ENCODE assay signal across 16 cellular contexts in the genomic region with DNA sequence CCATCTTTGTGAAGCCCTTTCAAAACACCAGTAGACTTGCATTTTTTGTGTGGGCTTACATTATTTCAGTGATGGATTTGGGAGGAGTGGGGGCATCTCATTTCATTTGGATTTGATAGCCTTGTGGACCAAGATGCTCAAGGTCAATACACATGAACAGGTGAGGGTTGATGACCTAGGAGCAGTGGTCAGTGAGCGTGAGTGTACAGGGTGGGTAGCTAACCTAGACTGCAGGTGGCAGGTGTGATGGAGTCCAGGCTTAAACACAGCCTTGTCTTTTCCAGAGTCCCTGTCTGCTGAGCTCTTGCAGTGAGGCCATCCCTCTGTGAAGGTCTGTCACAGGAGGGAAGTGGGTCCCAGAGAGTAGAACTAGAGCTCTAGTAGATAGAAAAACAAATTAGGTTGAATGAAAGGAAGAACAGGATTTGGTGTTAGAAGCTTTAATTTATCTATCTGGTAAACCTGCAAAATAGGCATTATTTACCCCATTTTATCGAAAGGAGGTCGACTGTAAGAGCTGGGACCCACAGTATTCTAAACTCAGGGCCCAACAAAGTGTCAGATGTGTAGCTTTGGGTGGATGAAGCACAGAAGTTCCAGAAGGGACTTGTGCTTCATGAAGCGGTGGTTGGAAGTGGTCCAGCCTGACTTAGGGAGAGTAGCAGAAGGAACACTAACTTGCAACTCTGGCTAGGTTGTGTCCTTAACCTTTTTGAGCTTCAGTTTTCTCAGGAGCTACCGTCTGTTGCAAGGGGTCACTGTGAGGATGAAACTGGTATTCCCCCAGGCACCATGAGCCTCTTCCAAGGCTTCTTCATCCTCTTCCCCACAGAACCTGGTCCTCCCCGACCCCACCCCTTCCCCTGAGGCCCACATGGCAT. TPM values are rescaled to one million over a fixed set of nuclear protein-coding genes. Genes with fewer than 3 reads are reported as not detected.
DNase-seq lines count a peak whose midpoint lies in the region; ATAC-seq and TF ChIP-seq lines count a peak whose summit lies in the region.
"Had no signal": no experiment of that assay in that cellular context is flagged by ENCODE, and none has a peak within 500 bp of the region (broad histone marks: within the 10 kb centered on the region; RNA-seq: fewer than 3 reads in every experiment).

No MANE protein-coding gene starts in this region.

- H3K27me3 Mint-ChIP-seq in CD4-positive, alpha-beta memory T cell = no peaks in the 10 kb centered on the region
- no peaks in the 10 kb centered on the region for H3K27me3 Mint-ChIP-seq in activated CD4-positive, alpha-beta memory T cell treated with anti-CD3 and anti-CD28 coated beads for 36 hours
- peaks cover 7% of the 10 kb centered on the region for H3K27me3 Mint-ChIP-seq in glutamatergic neuron (ENCODE audit: unreplicated experiment)
- H3K27me3 Mint-ChIP-seq: central memory CD8-positive, alpha-beta T cell had no signal

- no peak for DNase-seq in CD4-positive, alpha-beta memory T cell
- DNase-seq in activated CD4-positive, alpha-beta memory T cell treated with anti-CD3 and anti-CD28 coated beads for 36 hours = no peak
- no peak for DNase-seq in glutamatergic neuron
- DNase-seq in NCI-H510A treated with DMSO at 0.1 percent for 48 hours (lab: John Stamatoyannopoulos, UW) = no peak
- DNase-seq: NCI-H2029 had no signal

- POLR2A ChIA-PET in CD4-positive, alpha-beta memory T cell (lab: Charles Lee; ENCODE audit: partially characterized antibody) = interaction anchor here (0.9 to 3.3 kb wide), 6 partner anchors 16 to 52 kb away, joined by 3 to 70 read pairs (median 4); a partner anchor contains a TSS
- POLR2A ChIA-PET in activated CD4-positive, alpha-beta memory T cell treated with anti-CD3 and anti-CD28 coated beads for 36 hours (lab: Charles Lee) = interaction anchor here (1.0 kb wide), 1 partner anchor 23 kb away, joined by 4 read pairs; no protein-coding TSS in a partner anchor

- H3K9ac ChIP-seq in BLaER1 = no peak overlapping the region

- peaks cover 31 to 55% of the 10 kb centered on the region in 2 donors for H3K36me3 Mint-ChIP-seq in CD4-positive, alpha-beta memory T cell
- peaks cover 27% of the 10 kb centered on the region for H3K36me3 Mint-ChIP-seq in activated CD4-positive, alpha-beta memory T cell treated with anti-CD3 and anti-CD28 coated beads for 36 hours
- H3K36me3 Mint-ChIP-seq in glutamatergic neuron (ENCODE audit: unreplicated experiment) = peaks cover 5% of the 10 kb centered on the region

- TF ChIP-seq CTCF in glutamatergic neuron (IDR thresholded peaks at IDR 0.05; ENCODE audit: partially characterized antibody, unreplicated experiment) = no peak

- H3K4me2 ChIP-seq in BLaER1 = peak overlapping the region; percentile 59
- H3K4me2 ChIP-seq: hepatocyte had no signal

- no peak overlapping the region for H3K4me3 Mint-ChIP-seq in CD4-positive, alpha-beta memory T cell
- no peak overlapping the region for H3K4me3 Mint-ChIP-seq in activated CD4-positive, alpha-beta memory T cell treated with anti-CD3 and anti-CD28 coated beads for 36 hours
- no peak overlapping the region for H3K4me3 Mint-ChIP-seq in glutamatergic neuron (ENCODE audit: unreplicated experiment)
- H3K4me3 Mint-ChIP-seq: central memory CD8-positive, alpha-beta T cell had no signal

- H3K9me3 Mint-ChIP-seq in CD4-positive, alpha-beta memory T cell = peaks cover 0 to 4% (median 0%) of the 10 kb centered on the region in 8 donors
- H3K9me3 Mint-ChIP-seq in activated CD4-positive, alpha-beta memory T cell treated with anti-CD3 and anti-CD28 coated beads for 36 hours = no peaks in the 10 kb centered on the region
- H3K9me3 Mint-ChIP-seq in glutamatergic neuron (ENCODE audit: unreplicated experiment) = peaks cover 13% of the 10 kb centered on the region
- H3K9me3 Mint-ChIP-seq: central memory CD8-positive, alpha-beta T cell; neural crest cell had no signal

- H3K4me1 Mint-ChIP-seq in CD4-positive, alpha-beta memory T cell = peaks cover 0 to 15% (median 7%) of the 10 kb centered on the region in 4 donors
- H3K4me1 Mint-ChIP-seq in activated CD4-positive, alpha-beta memory T cell treated with anti-CD3 and anti-CD28 coated beads for 36 hours (ENCODE audit: low read depth) = no peaks in the 10 kb centered on the region
- H3K4me1 Mint-ChIP-seq in glutamatergic neuron (ENCODE audit: low read depth, unreplicated experiment) = peaks cover 12% of the 10 kb centered on the region

- intact Hi-C loops in CD4-positive, alpha-beta memory T cell (cut with micrococcal nuclease) = loop anchor here (1.0 kb wide), 2 partner anchors 44 to 296 kb away; no protein-coding TSS in a partner anchor
- intact Hi-C loops in activated CD4-positive, alpha-beta memory T cell treated with anti-CD3 and anti-CD28 coated beads for 36 hours (cut with micrococcal nuclease) = loop anchor here (1.0 kb wide), 3 partner anchors 23 to 296 kb away; no protein-coding TSS in a partner anchor

- no peak overlapping the region for H3K4me3 ChIP-seq in BLaER1
- H3K4me3 ChIP-seq in CD4-positive, alpha-beta memory T cell (ENCODE audit: low read length in 2 of 2) = no peak overlapping the region
- H3K4me3 ChIP-seq: HAP-1, hepatocyte had no signal

- peaks cover 48% of the 10 kb centered on the region for H4K20me1 ChIP-seq in BLaER1

- peak overlapping the region; percentile 44 to 80 (median 72) for H3K27ac Mint-ChIP-seq in CD4-positive, alpha-beta memory T cell
- peak overlapping the region; percentile 8 for H3K27ac Mint-ChIP-seq in activated CD4-positive, alpha-beta memory T cell treated with anti-CD3 and anti-CD28 coated beads for 36 hours
- peak overlapping the region; percentile 59 for H3K27ac Mint-ChIP-seq in glutamatergic neuron (ENCODE audit: unreplicated experiment)

- peaks cover 64% of the 10 kb centered on the region for H3K36me3 ChIP-seq in BLaER1
- H3K36me3 ChIP-seq in CD4-positive, alpha-beta memory T cell (ENCODE audit: insufficient read depth, low read length) = peaks cover 34% of the 10 kb centered on the region

- peaks cover 39% of the 10 kb centered on the region for H3K4me1 ChIP-seq in BLaER1
- H3K4me1 ChIP-seq in CD4-positive, alpha-beta memory T cell (ENCODE audit: insufficient read depth, low read length) = peaks cover 4% of the 10 kb centered on the region
- H3K4me1 ChIP-seq: HAP-1 had no signal

- CTCF ChIA-PET in CD4-positive, alpha-beta memory T cell (lab: Charles Lee; ENCODE audit: partially characterized antibody) = interaction anchor here (0.6 to 15.6 kb wide), 35 partner anchors 10 to 299 kb away, joined by 3 to 677 read pairs (median 4); a partner anchor contains a TSS
- CTCF ChIA-PET in activated CD4-positive, alpha-beta memory T cell treated with anti-CD3 and anti-CD28 coated beads for 36 hours (lab: Charles Lee) = interaction anchor here (0.6 to 14.6 kb wide), 30 partner anchors 11 to 296 kb away, joined by 3 to 499 read pairs (median 6); a partner anchor contains a TSS

- H3K27ac ChIP-seq in BLaER1 = peak overlapping the region; percentile 26; the same call in 1 of the 2 replicates
- no peak overlapping the region for H3K27ac ChIP-seq in CD4-positive, alpha-beta memory T cell (ENCODE audit: low read depth, low read length)
- H3K27ac ChIP-seq: epithelial cell of prostate, hepatocyte had no signal

- no peaks in the 10 kb centered on the region for H3K27me3 ChIP-seq in BLaER1
- no peaks in the 10 kb centered on the region for H3K27me3 ChIP-seq in CD4-positive, alpha-beta memory T cell (ENCODE audit: insufficient read depth, low read length)
- H3K27me3 ChIP-seq: hepatocyte had no signal

- H3K9me3 ChIP-seq in BLaER1 = no peaks in the 10 kb centered on the region
- no peaks in the 10 kb centered on the region for H3K9me3 ChIP-seq in CD4-positive, alpha-beta memory T cell (ENCODE audit: control insufficient read depth in 1 of 2, low read length in 2 of 2)
- H3K9me3 ChIP-seq: HAP-1 had no signal

- no peak for ATAC-seq in GM18861 (IDR thresholded peaks at IDR 0.05; ENCODE audit: unreplicated experiment)
- ATAC-seq in HG03097 (IDR thresholded peaks at IDR 0.05; ENCODE audit: low FRiP score, unreplicated experiment) = no peak
- ATAC-seq in esophagus mucosa = no peak

RNA-seq across cellular contexts. Expression of a gene that starts 18.2 kb away (rescaled TPM):
- 1 to 10 TPM; 2.5 to 2.9 TPM for total RNA-seq in CD4-positive, alpha-beta memory T cell
- polyA plus RNA-seq in CD4-positive, alpha-beta memory T cell = under 1 TPM; 0.45 to 0.87 TPM
- 1 to 10 TPM; 4.2 to 4.9 TPM for total RNA-seq in activated CD4-positive, alpha-beta memory T cell treated with anti-CD3 and anti-CD28 coated beads for 36 hours
- total RNA-seq in glutamatergic neuron (ENCODE audit: unreplicated experiment) (248 TPM), esophagus mucosa (1.7 TPM)

RNA-seq across cellular contexts. Expression of a gene that starts 23.1 kb away (rescaled TPM):
- total RNA-seq in CD4-positive, alpha-beta memory T cell = 100 to 1,000 TPM; 101 to 104 TPM
- polyA plus RNA-seq in CD4-positive, alpha-beta memory T cell = 10 to 100 TPM in 1 of 2 donors, 1 to 10 TPM in 1; 4.8 to 10.8 TPM
- 100 to 1,000 TPM; 132 to 137 TPM for total RNA-seq in activated CD4-positive, alpha-beta memory T cell treated with anti-CD3 and anti-CD28 coated beads for 36 hours
- 114 TPM for total RNA-seq in glutamatergic neuron (ENCODE audit: unreplicated experiment)
- total RNA-seq in esophagus mucosa = 75.7 TPM

RNA-seq across cellular contexts. Expression of a gene that starts 28.9 kb away (rescaled TPM):
- total RNA-seq in CD4-positive, alpha-beta memory T cell = not detected
- under 1 TPM in 1 of 2 donors, not detected in 1; 0.05 TPM for polyA plus RNA-seq in CD4-positive, alpha-beta memory T cell
- total RNA-seq in activated CD4-positive, alpha-beta memory T cell treated with anti-CD3 and anti-CD28 coated beads for 36 hours = under 1 TPM; 0.19 to 0.33 TPM
- not detected for total RNA-seq in glutamatergic neuron (ENCODE audit: unreplicated experiment)
- not detected for total RNA-seq in esophagus mucosa
- total RNA-seq: hepatocyte, neural crest cell, skeletal muscle tissue, subcutaneous adipose tissue had no signal
- polyA plus RNA-seq: hepatocyte had no signal

RNA-seq across cellular contexts. Expression of a gene that starts 50.5 kb away (rescaled TPM):
- total RNA-seq in CD4-positive, alpha-beta memory T cell = not detected
- polyA plus RNA-seq in CD4-positive, alpha-beta memory T cell = under 1 TPM; 0.11 to 0.13 TPM
- total RNA-seq in activated CD4-positive, alpha-beta memory T cell treated with anti-CD3 and anti-CD28 coated beads for 36 hours = under 1 TPM in 1 of 2 experiments, not detected in 1; 0.10 TPM
- total RNA-seq in glutamatergic neuron (ENCODE audit: unreplicated experiment) (7.9 TPM), esophagus mucosa (4.1 TPM)

Comparison
In these comparisons a context has a peak if more than half of its experiments do, and no peak if none do; other contexts are left out.
1. H3K27ac Mint-ChIP-seq: peak in every context shown above with its lines; median percentile 72 in CD4-positive, alpha-beta memory T cell; 59 in glutamatergic neuron; 8 in activated CD4-positive, alpha-beta memory T cell treated with anti-CD3 and anti-CD28 coated beads for 36 hours.
2. RNA of a gene that starts 18.2 kb away (total RNA-seq): 248 TPM in glutamatergic neuron (single experiment); 4.2 to 4.9 TPM in activated CD4-positive, alpha-beta memory T cell treated with anti-CD3 and anti-CD28 coated beads for 36 hours, 2.5 to 2.9 TPM in CD4-positive, alpha-beta memory T cell and 1.7 TPM in esophagus mucosa (single experiment); every median in the first group is over 10 times any median in the second.